Comparison of ENCODE assay signal across 21 cellular contexts in genomic region chr4:188400456-188400855, GRCh38.
DNase-seq lines count a peak whose midpoint lies in the region; ATAC-seq, FAIRE-seq and TF ChIP-seq lines count a peak whose summit lies in the region.
"Had no signal": no experiment of that assay in that cellular context is flagged by ENCODE, and none has a peak within 500 bp of the region (broad histone marks: within the 10 kb centered on the region; RNA-seq: fewer than 3 reads in every experiment).

No MANE protein-coding gene starts in this region.

- H3K9me2 ChIP-seq in OCI-LY7 (ENCODE audit: insufficient read depth, low read length) = no peaks in the 10 kb centered on the region

- ATAC-seq in HG02970 (IDR thresholded peaks at IDR 0.05; ENCODE audit: low FRiP score, unreplicated experiment) = no peak
- no peak for ATAC-seq in GM19455 (IDR thresholded peaks at IDR 0.05; ENCODE audit: unreplicated experiment)
- ATAC-seq: activated CD8-positive, alpha-beta T cell treated with anti-CD3 and anti-CD28 coated beads for 36 hours; activated naive CD4-positive, alpha-beta T cell treated with anti-CD3 and anti-CD28 coated beads, Interleukin-2, amount 50 U/mL, for 72 hours; activated T-cell treated with anti-CD3 and anti-CD28 coated beads, Interleukin-2, amount 50 U/mL, for 4 hours; body of pancreas; natural killer cell; T-helper 17 cell had no signal

- no peaks in the 10 kb centered on the region for H3K27me3 ChIP-seq in HUES6 (ENCODE audit: control insufficient read depth, insufficient read depth, low read length)
- no peaks in the 10 kb centered on the region for H3K27me3 ChIP-seq in bronchial epithelial cell (ENCODE audit: control insufficient read depth, insufficient read depth, low read length)
- H3K27me3 ChIP-seq in iPS-20b (ENCODE audit: insufficient read depth, low read length) = no peaks in the 10 kb centered on the region
- H3K27me3 ChIP-seq: BLaER1 treated with 17β-estradiol and CSF1 and Interleukin-3, amounts not matched to agents 10 nM and 100 nM; body of pancreas; suprapubic skin had no signal

- H3K4me3 ChIP-seq in HUES6 (ENCODE audit: low read depth, low read length) (no peak overlapping the region), bronchial epithelial cell (ENCODE audit: low read depth, low read length) (no peak overlapping the region), iPS-20b (ENCODE audit: low read length) (peak overlapping the region; percentile 6; the same call in 1 of the 2 replicates), OCI-LY7 (ENCODE audit: low read depth, low read length, poor library complexity, severe bottlenecking) (no peak overlapping the region)
- H3K4me3 ChIP-seq: BLaER1 treated with 17β-estradiol and CSF1 and Interleukin-3, amounts not matched to agents 10 nM and 100 nM; body of pancreas; suprapubic skin had no signal

- H3K9me3 ChIP-seq in HUES6 (ENCODE audit: control insufficient read depth, insufficient read depth, low read depth, low read length) (peaks cover 18% of the 10 kb centered on the region; the same call in 1 of the 2 replicates), iPS-20b (ENCODE audit: insufficient read depth, low read depth, low read length) (no peaks in the 10 kb centered on the region; the same call in 1 of the 2 replicates), OCI-LY7 (ENCODE audit: low read length) (no peaks in the 10 kb centered on the region)
- H3K9me3 ChIP-seq: BLaER1 treated with 17β-estradiol and CSF1 and Interleukin-3, amounts not matched to agents 10 nM and 100 nM; body of pancreas; suprapubic skin had no signal

- CTCF ChIA-PET in OCI-LY7 (lab: Charles Lee; ENCODE audit: unreplicated experiment) = no interaction called here

- H3K9ac ChIP-seq in HUES6 (ENCODE audit: low read length) (peak overlapping the region; percentile 33), iPS-20b (ENCODE audit: low read depth, low read length) (peak overlapping the region; percentile 24)
- H3K9ac ChIP-seq: BLaER1 treated with 17β-estradiol and CSF1 and Interleukin-3, amounts not matched to agents 10 nM and 100 nM had no signal

- H3K27ac ChIP-seq in HUES6 (ENCODE audit: low read depth, low read length) (peak overlapping the region; percentile 80), iPS-20b (ENCODE audit: low read length) (peak overlapping the region; percentile 79), OCI-LY7 (ENCODE audit: low read depth, low read length, poor library complexity, severe bottlenecking) (no peak overlapping the region)
- H3K27ac ChIP-seq: BLaER1 treated with 17β-estradiol and CSF1 and Interleukin-3, amounts not matched to agents 10 nM and 100 nM; body of pancreas; suprapubic skin had no signal

- no peaks in the 10 kb centered on the region for H3K79me2 ChIP-seq in OCI-LY7 (ENCODE audit: insufficient read depth, low read depth, low read length)

- intact Hi-C loops in OCI-LY7 (cut with micrococcal nuclease; ENCODE audit: unreplicated experiment) = no loop called here

- peaks cover 24% of the 10 kb centered on the region for H3K4me1 ChIP-seq in HUES6 (ENCODE audit: control insufficient read depth, insufficient read depth, low read length)
- peaks cover 23% of the 10 kb centered on the region; the same call in 1 of the 2 replicates for H3K4me1 ChIP-seq in iPS-20b (ENCODE audit: insufficient read depth, low read length)
- no peaks in the 10 kb centered on the region for H3K4me1 ChIP-seq in OCI-LY7 (ENCODE audit: insufficient read depth, low read length, poor library complexity, severe bottlenecking)
- H3K4me1 ChIP-seq: BLaER1 treated with 17β-estradiol and CSF1 and Interleukin-3, amounts not matched to agents 10 nM and 100 nM; body of pancreas; suprapubic skin had no signal

- no TSS peak for BruUV-seq in OCI-LY7 (replicated peaks; lab: Mats Ljungman, UMichigan)

- DNase-seq in bronchial epithelial cell (ENCODE audit: low read depth) (peak; percentile 15), superior temporal gyrus (ENCODE audit: extremely low spot score) (peak; percentile 70), OCI-LY7 (ENCODE audit: low spot score) (no peak)
- DNase-seq: activated CD8-positive, alpha-beta T cell treated with anti-CD3 and anti-CD28 coated beads for 36 hours; activated T-cell treated with anti-CD3 and anti-CD28 coated beads, Interleukin-2, amount 50 U/mL, for 4 hours; body of pancreas; natural killer cell; NCI-H1694; NCI-H226; Right ventricle myocardium superior; small intestine; stimulated activated CD8-positive, alpha-beta memory T cell treated with anti-CD3 and anti-CD28 coated beads, Interleukin-4, amount 100 ng/mL, for 48 hours; T-helper 17 cell had no signal

- no peak for FAIRE-seq in bronchial epithelial cell (lab: Jason Lieb, UNC)
- FAIRE-seq: GM12891, small intestine had no signal

- POLR2A ChIA-PET in OCI-LY7 (lab: Charles Lee) = no interaction called here

- no peak for TF ChIP-seq CTCF in bronchial epithelial cell (IDR thresholded peaks at IDR 0.05; ENCODE audit: insufficient read depth, low read length, severe bottlenecking)
- TF ChIP-seq CTCF in OCI-LY7 (conservative IDR thresholded peaks at IDR 0.05; ENCODE audit: low read length) = no peak

- no peak overlapping the region for H2AFZ ChIP-seq in OCI-LY7 (ENCODE audit: low read length)

- H3K4me2 ChIP-seq in OCI-LY7 (ENCODE audit: low read length) = no peak overlapping the region
- H3K4me2 ChIP-seq: BLaER1 treated with 17β-estradiol and CSF1 and Interleukin-3, amounts not matched to agents 10 nM and 100 nM had no signal

- no peaks in the 10 kb centered on the region for H4K20me1 ChIP-seq in OCI-LY7 (ENCODE audit: insufficient read depth, low read length)
- H4K20me1 ChIP-seq: BLaER1 treated with 17β-estradiol and CSF1 and Interleukin-3, amounts not matched to agents 10 nM and 100 nM had no signal

- H3K36me3 ChIP-seq in HUES6 (ENCODE audit: control insufficient read depth, insufficient read depth, low read length) (peaks cover 3% of the 10 kb centered on the region; the same call in 1 of the 2 replicates), bronchial epithelial cell (ENCODE audit: control insufficient read depth, insufficient read depth, low read length) (no peaks in the 10 kb centered on the region), iPS-20b (ENCODE audit: insufficient read depth, low read depth, low read length) (no peaks in the 10 kb centered on the region), OCI-LY7 (ENCODE audit: insufficient read depth, low read length) (no peaks in the 10 kb centered on the region)
- H3K36me3 ChIP-seq: BLaER1 treated with 17β-estradiol and CSF1 and Interleukin-3, amounts not matched to agents 10 nM and 100 nM; suprapubic skin had no signal
